Comparison of ENCODE assay signal across 11 cellular contexts in the genomic region with DNA sequence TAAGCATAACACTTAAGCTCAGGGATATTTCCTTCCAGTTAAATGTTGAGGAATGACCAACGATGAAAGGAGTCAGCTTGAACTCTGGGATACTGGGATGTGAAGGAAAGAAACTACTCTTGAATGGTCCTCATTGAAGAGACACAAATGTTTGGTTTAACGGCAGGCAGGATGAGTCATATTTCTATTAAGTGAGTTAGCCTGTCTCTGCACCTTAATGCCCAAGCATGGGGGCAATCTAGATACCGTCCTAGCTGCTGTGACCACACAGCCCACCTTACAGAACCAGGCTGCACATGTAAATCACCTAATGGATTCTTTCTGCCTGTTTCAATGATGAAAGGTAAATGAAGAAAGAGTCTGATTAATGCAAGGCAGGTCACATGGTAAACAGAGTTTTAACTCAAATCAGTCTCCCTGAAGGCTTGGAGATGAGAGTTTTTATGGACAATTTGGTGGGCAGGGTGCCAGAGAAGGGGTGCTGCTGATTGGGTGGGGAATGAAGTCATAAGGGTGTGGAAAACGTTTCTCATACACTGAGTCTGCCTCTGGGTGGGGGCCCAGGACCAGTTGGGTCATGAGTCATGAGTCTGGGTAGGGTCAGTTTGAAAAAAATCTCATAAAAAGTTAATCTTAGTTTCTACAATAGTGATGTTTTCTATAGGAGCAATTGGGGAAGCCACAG.
DNase-seq lines count a peak whose midpoint lies in the region; ATAC-seq and TF ChIP-seq lines count a peak whose summit lies in the region.
"Had no signal": no experiment of that assay in that cellular context is flagged by ENCODE, and none has a peak within 500 bp of the region (broad histone marks: within the 10 kb centered on the region; RNA-seq: fewer than 3 reads in every experiment).

No MANE protein-coding gene starts in this region.

- DNase-seq in A172 (ENCODE audit: low spot score) (peak; percentile 95), GM23248 (peak; percentile 76), SK-N-SH (no peak), foreskin keratinocyte (peak; percentile 75 to 95), tibial artery (no peak)
- no peak for DNase-seq in effector CD8-positive, alpha-beta T cell (lab: John Stamatoyannopoulos, UW)
- DNase-seq: natural killer cell had no signal

- in situ Hi-C loops in GM23248 (cut with MboI) = no loop called here

- H3K4me1 ChIP-seq in GM23248 (ENCODE audit: insufficient read depth) = peaks cover 35% of the 10 kb centered on the region
- H3K4me1 ChIP-seq in SK-N-SH (ENCODE audit: control insufficient read depth in 1 of 2, insufficient read depth in 2 of 2, low read depth in 1 of 2, low read length in 1 of 2) = peaks cover 9 to 33% of the 10 kb centered on the region in 2 experiments
- peaks cover 25% of the 10 kb centered on the region for H3K4me1 ChIP-seq in foreskin keratinocyte
- peaks cover 0 to 33% (median 4%) of the 10 kb centered on the region in 4 donors for H3K4me1 ChIP-seq in tibial artery

- no peak overlapping the region for H3K4me2 ChIP-seq in GM23248 (ENCODE audit: unreplicated experiment)
- peak overlapping the region; percentile 11; the same call in 1 of the 2 replicates for H3K4me2 ChIP-seq in SK-N-SH

- POLR2A ChIA-PET in SK-N-SH (lab: Yijun Ruan, JAX) = no interaction called here

- H3K4me3 ChIP-seq in GM23248 = no peak overlapping the region
- H3K4me3 ChIP-seq in SK-N-SH (ENCODE audit: low read depth in 2 of 2, low read length in 1 of 2) = no peak overlapping the region
- no peak overlapping the region for H3K4me3 ChIP-seq in tibial artery
- H3K4me3 ChIP-seq: BLaER1 treated with 17β-estradiol and CSF1 and Interleukin-3, amounts not matched to agents 10 nM and 100 nM; K562 had no signal

- ATAC-seq in foreskin keratinocyte = peak; percentile 80
- ATAC-seq in HG02970 (IDR thresholded peaks at IDR 0.05; ENCODE audit: low FRiP score, unreplicated experiment) = no peak
- no peak for ATAC-seq in GM21423 (IDR thresholded peaks at IDR 0.05; ENCODE audit: unreplicated experiment)
- ATAC-seq: K562, natural killer cell had no signal

- WGBS in GM23248 (ENCODE audit: low coverage in 1 of 2, low lambda C conversion rate in 2 of 2, missing lambda C conversion rate in 2 of 2), 2 experiments = 47 to 52% methylated on average over 4 of the region's 4 CpGs
- 35% methylated on average over 4 of the region's 4 CpGs for WGBS in SK-N-SH (ENCODE audit: low lambda C conversion rate)

- H3K27me3 ChIP-seq in GM23248 (replicated peaks; ENCODE audit: insufficient read depth) (no peaks in the 10 kb centered on the region), SK-N-SH (ENCODE audit: insufficient read depth) (no peaks in the 10 kb centered on the region), foreskin keratinocyte (no peaks in the 10 kb centered on the region), tibial artery (no peaks in the 10 kb centered on the region)
- H3K27me3 ChIP-seq: BLaER1 treated with 17β-estradiol and CSF1 and Interleukin-3, amounts not matched to agents 10 nM and 100 nM had no signal

- H3K79me2 ChIP-seq in GM23248 (ENCODE audit: insufficient read depth) = no peaks in the 10 kb centered on the region
- no peaks in the 10 kb centered on the region for H3K79me2 ChIP-seq in SK-N-SH (ENCODE audit: insufficient read depth)

- intact Hi-C loops in tibial artery (cut with DNase I; ENCODE audit: low total_unique reads) = no loop called here

- no peaks in the 10 kb centered on the region for H4K20me1 ChIP-seq in GM23248 (ENCODE audit: insufficient read depth)
- no peaks in the 10 kb centered on the region for H4K20me1 ChIP-seq in SK-N-SH (ENCODE audit: insufficient read depth)
- H4K20me1 ChIP-seq: BLaER1 treated with 17β-estradiol and CSF1 and Interleukin-3, amounts not matched to agents 10 nM and 100 nM had no signal

- no peak overlapping the region for H2AFZ ChIP-seq in GM23248
- peak overlapping the region; percentile 36; the same call in 1 of the 2 replicates for H2AFZ ChIP-seq in SK-N-SH (ENCODE audit: low read depth)

- CTCF ChIA-PET in SK-N-SH (lab: Yijun Ruan, JAX) = no interaction called here

- H3K9ac ChIP-seq in GM23248 = no peak overlapping the region
- H3K9ac ChIP-seq in SK-N-SH = no peak overlapping the region
- H3K9ac ChIP-seq: BLaER1 treated with 17β-estradiol and CSF1 and Interleukin-3, amounts not matched to agents 10 nM and 100 nM had no signal

- no peaks in the 10 kb centered on the region for H3K9me3 ChIP-seq in GM23248 (ENCODE audit: low read depth)
- H3K9me3 ChIP-seq in SK-N-SH = no peaks in the 10 kb centered on the region
- no peaks in the 10 kb centered on the region for H3K9me3 ChIP-seq in tibial artery

- H3K9me2 ChIP-seq in GM23248 (ENCODE audit: insufficient read depth) (no peaks in the 10 kb centered on the region), SK-N-SH (no peaks in the 10 kb centered on the region)

- TF ChIP-seq EP300 in SK-N-SH (IDR thresholded peaks at IDR 0.05; ENCODE audit: borderline replicate concordance in 1 of 2, low read depth in 1 of 2, low read length in 1 of 2) = no peak

- H3K27ac ChIP-seq in GM23248 = peak overlapping the region; percentile 44
- peak overlapping the region in 1 of 2 experiments; percentile 71; a peak in 2 of 4 replicates for H3K27ac ChIP-seq in SK-N-SH (ENCODE audit: low read depth in 2 of 2, low read length in 1 of 2)
- peak overlapping the region; percentile 73 for H3K27ac ChIP-seq in foreskin keratinocyte
- H3K27ac ChIP-seq in tibial artery = no peak overlapping the region
- H3K27ac ChIP-seq: BLaER1 treated with 17β-estradiol and CSF1 and Interleukin-3, amounts not matched to agents 10 nM and 100 nM had no signal

- no peaks in the 10 kb centered on the region for H3K36me3 ChIP-seq in GM23248 (ENCODE audit: low read depth)
- H3K36me3 ChIP-seq in SK-N-SH (replicated peaks in 1 of 2; ENCODE audit: control insufficient read depth in 1 of 2, insufficient read depth in 2 of 2, low read length in 1 of 2) = no peaks in the 10 kb centered on the region
- H3K36me3 ChIP-seq in tibial artery = no peaks in the 10 kb centered on the region
- H3K36me3 ChIP-seq: BLaER1 treated with 17β-estradiol and CSF1 and Interleukin-3, amounts not matched to agents 10 nM and 100 nM had no signal

- H3F3A ChIP-seq in GM23248 (ENCODE audit: insufficient read depth) (peaks cover 19% of the 10 kb centered on the region), SK-N-SH (replicated peaks; ENCODE audit: insufficient read depth) (peaks cover 18% of the 10 kb centered on the region)

- no peak for TF ChIP-seq CTCF in SK-N-SH (IDR thresholded peaks at IDR 0.05)
- peak; percentile 22 for TF ChIP-seq CTCF in foreskin keratinocyte (conservative IDR thresholded peaks at IDR 0.05)
- no peak for TF ChIP-seq CTCF in tibial artery (IDR thresholded peaks at IDR 0.05)

- no peak for TF ChIP-seq RAD21 in SK-N-SH (IDR thresholded peaks at IDR 0.05; ENCODE audit: low read length)

TF ChIP-seq in SK-N-SH, 30 proteins besides CTCF, POLR2A, EP300 and RAD21:
- TF ChIP-seq NRF1 (IDR thresholded peaks at IDR 0.05; ENCODE audit: low read depth, low read length) = no peak
- TF ChIP-seq, protein P1, sequence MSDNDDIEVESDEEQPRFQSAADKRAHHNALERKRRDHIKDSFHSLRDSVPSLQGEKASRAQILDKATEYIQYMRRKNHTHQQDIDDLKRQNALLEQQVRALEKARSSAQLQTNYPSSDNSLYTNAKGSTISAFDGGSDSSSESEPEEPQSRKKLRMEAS (IDR thresholded peaks at IDR 0.05; ENCODE audit: low read depth) = no peak
- 0 out of 2 replicates have a peak, but pooled peaks have one; percentile 6 for TF ChIP-seq TCF12 (IDR thresholded peaks at IDR 0.05)
- TF ChIP-seq MEF2A (IDR thresholded peaks at IDR 0.05; ENCODE audit: borderline replicate concordance, low read depth) = no peak
- no peak for TF ChIP-seq RXRA (IDR thresholded peaks at IDR 0.05; ENCODE audit: borderline replicate concordance, low read depth)
- peak; percentile 10; the same call in 1 of the 2 replicates for TF ChIP-seq JUND (IDR thresholded peaks at IDR 0.05)
- TF ChIP-seq SMC3 (IDR thresholded peaks at IDR 0.05; ENCODE audit: low read depth, low read length) = no peak
- peak; percentile 50 for TF ChIP-seq NFIC (IDR thresholded peaks at IDR 0.05; ENCODE audit: borderline replicate concordance)
- no peak for TF ChIP-seq TEAD4 (IDR thresholded peaks at IDR 0.05; ENCODE audit: borderline replicate concordance, insufficient read depth)
- peak; percentile 59; the same call in 1 of the 2 replicates for TF ChIP-seq FOSL2 (IDR thresholded peaks at IDR 0.05; ENCODE audit: borderline replicate concordance, low read depth)
- TF ChIP-seq MXI1 (IDR thresholded peaks at IDR 0.05; ENCODE audit: low read depth, low read length) = no peak

Comparison
In these comparisons a context has a peak if more than half of its experiments do, and no peak if none do; other contexts are left out.
1. DNase-seq: peak in A172 (single experiment), GM23248 (single experiment) and foreskin keratinocyte (2 of 2); none in SK-N-SH (single experiment), tibial artery (0 of 2) and effector CD8-positive, alpha-beta T cell (single experiment).
2. H3K27ac ChIP-seq: peak in GM23248 (single experiment) and foreskin keratinocyte (single experiment); none in tibial artery (0 of 2).